In genomic region chr16:122342-122741, GRCh38 we compare ENCODE assay signal across 20 cellular contexts. TPM values are rescaled to one million over a fixed set of nuclear protein-coding genes. Genes with fewer than 3 reads are reported as not detected.
A peak's percentile ranks its signal among the peaks of the same experiment; 100 is the strongest.
DNase-seq lines count a peak whose midpoint lies in the region; ATAC-seq and TF ChIP-seq lines count a peak whose summit lies in the region.
"Had no signal": no experiment of that assay in that cellular context is flagged by ENCODE, and none has a peak within 500 bp of the region (broad histone marks: within the 10 kb centered on the region; RNA-seq: fewer than 3 reads in every experiment).

No MANE protein-coding gene starts in this region.

- H3K4me1 Mint-ChIP-seq in activated naive CD4-positive, alpha-beta T cell treated with anti-CD3 and anti-CD28 coated beads, Interleukin-2, amount 10 ng/mL, durations not matched to agents 7 days and 5 days: peaks cover 3% of the 10 kb centered on the region
- H3K4me1 Mint-ChIP-seq in natural killer cell: peaks cover 39% of the 10 kb centered on the region in 2 donors
- H3K4me1 Mint-ChIP-seq: H9 had no signal

- TF ChIP-seq CTCF in natural killer cell (IDR thresholded peaks at IDR 0.05): no peak

- H3K36me3 Mint-ChIP-seq in activated naive CD4-positive, alpha-beta T cell treated with anti-CD3 and anti-CD28 coated beads, Interleukin-2, amount 50 U/mL, for 72 hours: no peaks in the 10 kb centered on the region
- peaks cover 5% of the 10 kb centered on the region for H3K36me3 Mint-ChIP-seq in activated naive CD4-positive, alpha-beta T cell treated with anti-CD3 and anti-CD28 coated beads, Interleukin-2, amount 10 ng/mL, durations not matched to agents 7 days and 5 days
- H3K36me3 Mint-ChIP-seq in natural killer cell: no peaks in the 10 kb centered on the region

- CTCF ChIA-PET in activated naive CD4-positive, alpha-beta T cell treated with anti-CD3 and anti-CD28 coated beads, Interleukin-2, amount 10 ng/mL, durations not matched to agents 7 days and 5 days (lab: Charles Lee): interaction anchor here (1.1 kb wide), 1 partner anchor 15 kb away, joined by 3 read pairs; no protein-coding TSS in a partner anchor

- no peaks in the 10 kb centered on the region for H3K27me3 Mint-ChIP-seq in activated naive CD4-positive, alpha-beta T cell treated with anti-CD3 and anti-CD28 coated beads, Interleukin-2, amount 10 ng/mL, durations not matched to agents 7 days and 5 days
- H3K27me3 Mint-ChIP-seq in natural killer cell (ENCODE audit: low read depth in 2 of 2): no peaks in the 10 kb centered on the region
- H3K27me3 Mint-ChIP-seq: B cell; CD4-positive, CD25-positive, alpha-beta regulatory T cell had no signal

- no peaks in the 10 kb centered on the region for H3K9me3 Mint-ChIP-seq in activated naive CD4-positive, alpha-beta T cell treated with anti-CD3 and anti-CD28 coated beads, Interleukin-2, amount 50 U/mL, for 72 hours
- H3K9me3 Mint-ChIP-seq in activated naive CD4-positive, alpha-beta T cell treated with anti-CD3 and anti-CD28 coated beads, Interleukin-2, amount 10 ng/mL, durations not matched to agents 7 days and 5 days: no peaks in the 10 kb centered on the region
- H3K9me3 Mint-ChIP-seq in natural killer cell: no peaks in the 10 kb centered on the region
- H3K9me3 Mint-ChIP-seq: CD4-positive, CD25-positive, alpha-beta regulatory T cell; CD8-positive, alpha-beta T cell; GM23338; H9 had no signal

- H3K27ac Mint-ChIP-seq in activated naive CD4-positive, alpha-beta T cell treated with anti-CD3 and anti-CD28 coated beads, Interleukin-2, amount 50 U/mL, for 72 hours: peak overlapping the region; percentile 24 to 65
- no peak overlapping the region for H3K27ac Mint-ChIP-seq in activated naive CD4-positive, alpha-beta T cell treated with anti-CD3 and anti-CD28 coated beads, Interleukin-2, amount 10 ng/mL, durations not matched to agents 7 days and 5 days
- peak overlapping the region; percentile 90 to 91 for H3K27ac Mint-ChIP-seq in natural killer cell
- H3K27ac Mint-ChIP-seq: B cell; CD8-positive, alpha-beta T cell; GM23338; H9 had no signal

- no peak overlapping the region for H3K4me3 Mint-ChIP-seq in activated naive CD4-positive, alpha-beta T cell treated with anti-CD3 and anti-CD28 coated beads, Interleukin-2, amount 10 ng/mL, durations not matched to agents 7 days and 5 days
- H3K4me3 Mint-ChIP-seq in natural killer cell: no peak overlapping the region
- H3K4me3 Mint-ChIP-seq: B cell; CD4-positive, CD25-positive, alpha-beta regulatory T cell; CD8-positive, alpha-beta T cell; GM23338; H9 had no signal

- no peak for ATAC-seq in activated naive CD4-positive, alpha-beta T cell treated with anti-CD3 and anti-CD28 coated beads, Interleukin-2, amount 50 U/mL, for 72 hours
- ATAC-seq in natural killer cell: no peak
- no peak for ATAC-seq in HG02981 (IDR thresholded peaks at IDR 0.05; ENCODE audit: unreplicated experiment)
- ATAC-seq: CD8-positive, alpha-beta T cell; GM12878; GM23338; HCT116 had no signal

- intact Hi-C loops in natural killer cell (cut with micrococcal nuclease): no loop called here

- DNase-seq in activated naive CD4-positive, alpha-beta T cell treated with anti-CD3 and anti-CD28 coated beads, Interleukin-2, amount 50 U/mL, for 72 hours (ENCODE audit: low spot score in 2 of 2): no peak
- no peak for DNase-seq in activated naive CD4-positive, alpha-beta T cell treated with anti-CD3 and anti-CD28 coated beads, Interleukin-2, amount 10 ng/mL, durations not matched to agents 7 days and 5 days
- DNase-seq in foreskin melanocyte: peak; percentile 69
- no peak for DNase-seq in natural killer cell
- DNase-seq in NCI-H1694 treated with DMSO at 0.1 percent for 48 hours (lab: John Stamatoyannopoulos, UW): no peak
- DNase-seq in NCI-H1417 treated with DMSO at 0.1 percent for 48 hours (lab: John Stamatoyannopoulos, UW): no peak
- no peak for DNase-seq in effector CD8-positive, alpha-beta T cell (lab: John Stamatoyannopoulos, UW)
- DNase-seq: CD4-positive, CD25-positive, alpha-beta regulatory T cell; CD8-positive, alpha-beta T cell; DMS 273 treated with DMSO at 0.1 percent for 48 hours; DMS79; EL; GDM1; H9 had no signal

RNA-seq across cellular contexts. Expression of gene NPRL3, which starts 16.1 kb away (rescaled TPM):
- 10 to 100 TPM; 27.4 to 51.3 TPM for total RNA-seq in activated naive CD4-positive, alpha-beta T cell treated with anti-CD3 and anti-CD28 coated beads, Interleukin-2, amount 50 U/mL, for 72 hours
- 10 to 100 TPM; 44.8 to 62.1 (median 55.7) TPM for total RNA-seq in natural killer cell

RNA-seq across cellular contexts. Expression of gene HBZ, which starts 30.1 kb away (rescaled TPM):
- not detected for total RNA-seq in activated naive CD4-positive, alpha-beta T cell treated with anti-CD3 and anti-CD28 coated beads, Interleukin-2, amount 50 U/mL, for 72 hours
- total RNA-seq in natural killer cell: not detected
- total RNA-seq: B cell; CD4-positive, CD25-positive, alpha-beta regulatory T cell; CD8-positive, alpha-beta T cell; GM23338; H4; H9 had no signal

RNA-seq across cellular contexts. Expression of gene HBM, which starts 43.4 kb away (rescaled TPM):
- not detected for total RNA-seq in activated naive CD4-positive, alpha-beta T cell treated with anti-CD3 and anti-CD28 coated beads, Interleukin-2, amount 50 U/mL, for 72 hours
- not detected for total RNA-seq in natural killer cell
- total RNA-seq: CD4-positive, CD25-positive, alpha-beta regulatory T cell; CD8-positive, alpha-beta T cell; GM12878; GM23338; H4; H9 had no signal

RNA-seq across cellular contexts. Expression of gene MPG, which starts 44.3 kb away (rescaled TPM):
- 10 to 100 TPM; 32.6 to 65.6 TPM for total RNA-seq in activated naive CD4-positive, alpha-beta T cell treated with anti-CD3 and anti-CD28 coated beads, Interleukin-2, amount 50 U/mL, for 72 hours
- total RNA-seq in natural killer cell: 10 to 100 TPM; 29.9 to 34.3 (median 31.5) TPM

RNA-seq across cellular contexts. Expression of gene RHBDF1, which starts 49.9 kb away (rescaled TPM):
- under 1 TPM; 0.23 to 0.47 TPM for total RNA-seq in activated naive CD4-positive, alpha-beta T cell treated with anti-CD3 and anti-CD28 coated beads, Interleukin-2, amount 50 U/mL, for 72 hours
- 1 to 10 TPM in 1 of 3 donors, under 1 TPM in 2; 0.26 to 1.1 (median 0.78) TPM for total RNA-seq in natural killer cell
